20 cellular contexts compared by ENCODE assay signal in the genomic region with DNA sequence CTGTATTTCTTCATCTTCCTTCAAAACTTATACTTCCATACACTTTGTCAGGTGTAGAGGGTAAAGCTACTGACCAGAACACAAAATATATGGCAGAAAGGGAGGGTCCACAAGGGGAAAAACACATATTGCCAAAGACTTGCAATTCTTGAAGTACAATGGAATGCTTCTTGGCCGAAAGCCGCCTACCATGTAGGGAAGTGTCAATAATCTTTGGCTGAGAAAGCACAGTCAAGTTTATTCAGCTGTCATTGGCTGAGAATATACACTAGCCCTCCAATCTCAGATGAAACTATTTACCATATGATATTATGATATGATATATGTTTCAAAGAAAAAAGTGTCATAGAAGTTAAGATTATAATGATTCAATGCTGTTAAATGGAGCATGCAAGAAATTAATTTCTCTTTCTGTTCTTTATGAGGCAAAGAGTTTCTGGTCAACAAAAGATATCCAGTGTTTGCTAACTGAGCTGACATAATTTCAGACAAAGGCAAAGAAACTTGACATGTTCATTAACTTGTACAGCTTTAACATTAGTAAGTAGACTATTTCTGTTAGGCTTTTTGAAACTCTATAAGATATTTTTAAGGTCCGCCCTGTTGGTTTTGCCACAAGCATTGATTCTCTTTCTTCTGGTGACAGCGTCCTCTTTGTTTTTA.
DNase-seq lines count a peak whose midpoint lies in the region; ATAC-seq, FAIRE-seq and TF ChIP-seq lines count a peak whose summit lies in the region.
"Had no signal": no experiment of that assay in that cellular context is flagged by ENCODE, and none has a peak within 500 bp of the region (broad histone marks: within the 10 kb centered on the region; RNA-seq: fewer than 3 reads in every experiment).

No MANE protein-coding gene starts in this region.

- TF ChIP-seq CTCF in mammary epithelial cell (conservative IDR thresholded peaks at IDR 0.05 in 1 of 2, IDR thresholded peaks at IDR 0.05 in 1 of 2; ENCODE audit: extremely low read depth in 1 of 2, insufficient read depth in 1 of 2, low read depth in 1 of 2, low read length in 2 of 2) = no peak
- no peak for TF ChIP-seq CTCF in fibroblast of the aortic adventitia (IDR thresholded peaks at IDR 0.05; ENCODE audit: insufficient read depth, low read length)
- no peak for TF ChIP-seq CTCF in pancreas (IDR thresholded peaks at IDR 0.05)

- ATAC-seq in pancreas (peak; percentile 64 to 88 (median 84)), right cardiac atrium (no peak), left colon (no peak)
- ATAC-seq: GM12878 had no signal

- H3K9ac ChIP-seq in mammary epithelial cell (ENCODE audit: insufficient read depth, low read length) = no peak overlapping the region
- H3K9ac ChIP-seq in mesenchymal stem cell (ENCODE audit: low read length) = no peak overlapping the region

- H3K79me2 ChIP-seq in mammary epithelial cell (ENCODE audit: insufficient read depth, low read length) = no peaks in the 10 kb centered on the region

- no peak overlapping the region for H2BK120ac ChIP-seq in mesenchymal stem cell (ENCODE audit: low read depth, low read length)

- no TSS peak for BruUV-seq in mammary epithelial cell (replicated peaks; lab: Mats Ljungman, UMichigan)

- no peak overlapping the region for H4K91ac ChIP-seq in mesenchymal stem cell (ENCODE audit: low read length)

- no peak overlapping the region for H3K4me3 ChIP-seq in mammary epithelial cell (replicated peaks in 1 of 3; ENCODE audit: insufficient read depth in 1 of 3, low read depth in 2 of 3, low read length in 3 of 3)
- no peak overlapping the region for H3K4me3 ChIP-seq in fibroblast of the aortic adventitia (ENCODE audit: low read depth, low read length)
- no peak overlapping the region for H3K4me3 ChIP-seq in pancreas
- H3K4me3 ChIP-seq in right cardiac atrium (ENCODE audit: low read length) = no peak overlapping the region
- no peak overlapping the region for H3K4me3 ChIP-seq in mesenchymal stem cell (ENCODE audit: insufficient read depth in 1 of 2, low read depth in 1 of 2, low read length in 2 of 2)
- H3K4me3 ChIP-seq: GM12878 had no signal

- H3K36me3 ChIP-seq in mammary epithelial cell (ENCODE audit: insufficient read depth, low read length) = no peaks in the 10 kb centered on the region
- H3K36me3 ChIP-seq in pancreas = no peaks in the 10 kb centered on the region
- H3K36me3 ChIP-seq in mesenchymal stem cell (ENCODE audit: control insufficient read depth in 1 of 2, insufficient read depth in 2 of 2, low read depth in 1 of 2, low read length in 2 of 2) = no peaks in the 10 kb centered on the region

- no peak overlapping the region for H4K8ac ChIP-seq in mesenchymal stem cell (ENCODE audit: low read length)

- no peaks in the 10 kb centered on the region for H3K79me1 ChIP-seq in mesenchymal stem cell (replicated peaks; ENCODE audit: low read length, poor library complexity, severe bottlenecking)

- H3K27me3 ChIP-seq in mammary epithelial cell (ENCODE audit: insufficient read depth, low read length) = no peaks in the 10 kb centered on the region
- H3K27me3 ChIP-seq in pancreas = no peaks in the 10 kb centered on the region
- no peaks in the 10 kb centered on the region for H3K27me3 ChIP-seq in right cardiac atrium (ENCODE audit: control insufficient read depth, insufficient read depth)
- H3K27me3 ChIP-seq in mesenchymal stem cell (ENCODE audit: control insufficient read depth in 1 of 2, insufficient read depth in 1 of 2, low read length in 2 of 2) = no peaks in the 10 kb centered on the region

- DNase-seq in T47D (ENCODE audit: low read depth in 1 of 2, low spot score in 1 of 2) (peak; percentile 60 to 88), mammary epithelial cell (no peak), fibroblast of the aortic adventitia (ENCODE audit: low read depth) (peak; percentile 28), pancreas (peak in 4 of 6 donors; percentile 41 to 72 (median 52)), right cardiac atrium (no peak), superior temporal gyrus (ENCODE audit: extremely low spot score) (no peak), mesenchymal stem cell (no peak), left colon (no peak)
- DNase-seq: Calu3; CD4-positive, alpha-beta T cell; EL; KBM-7; MV-4-11; NCI-H1694 treated with DMSO at 0.1 percent for 48 hours; NCI-H510A; NCI-H774; RPMI8226; SHP77 treated with DMSO at 0.1 percent for 48 hours had no signal

- no peak overlapping the region for H3K4ac ChIP-seq in mesenchymal stem cell (ENCODE audit: low read depth in 1 of 2, low read length in 2 of 2)

- no peak overlapping the region for H2BK12ac ChIP-seq in mesenchymal stem cell (ENCODE audit: low read length in 2 of 2)

- peaks cover 20% of the 10 kb centered on the region for H3K4me1 ChIP-seq in mammary epithelial cell (ENCODE audit: insufficient read depth, low read length)
- peaks cover 28 to 39% (median 33%) of the 10 kb centered on the region in 3 donors for H3K4me1 ChIP-seq in pancreas
- H3K4me1 ChIP-seq in right cardiac atrium (ENCODE audit: control insufficient read depth, insufficient read depth, low read length) = peaks cover 2% of the 10 kb centered on the region
- H3K4me1 ChIP-seq in mesenchymal stem cell (ENCODE audit: control insufficient read depth, insufficient read depth, low read depth, low read length) = peaks cover 2% of the 10 kb centered on the region

- H3K9me3 ChIP-seq in mammary epithelial cell (replicated peaks; ENCODE audit: insufficient read depth, low read length) (no peaks in the 10 kb centered on the region), pancreas (no peaks in the 10 kb centered on the region), right cardiac atrium (ENCODE audit: control insufficient read depth, low read length) (no peaks in the 10 kb centered on the region), mesenchymal stem cell (ENCODE audit: control insufficient read depth, low read length) (no peaks in the 10 kb centered on the region)

- no peak overlapping the region for H3K27ac ChIP-seq in mammary epithelial cell (ENCODE audit: insufficient read depth, low read depth, low read length)
- H3K27ac ChIP-seq in pancreas = peak overlapping the region in 1 of 4 donors; percentile 13
- H3K27ac ChIP-seq in right cardiac atrium (ENCODE audit: low read length) = no peak overlapping the region
- no peak overlapping the region for H3K27ac ChIP-seq in mesenchymal stem cell (ENCODE audit: low read length, poor library complexity, severe bottlenecking)

- FAIRE-seq in pancreas (lab: Jason Lieb, UNC) = no peak
- FAIRE-seq: A204.1, GM12878 had no signal

- no peaks in the 10 kb centered on the region for H4K20me1 ChIP-seq in mammary epithelial cell (ENCODE audit: insufficient read depth, low read length)

- dilution Hi-C loops in mammary epithelial cell (cut with HindIII; ENCODE audit: low sequenced_read_pairs) = loop anchor here (25.0 kb wide), 1 partner anchor 328 kb away; the partner anchor contains the start of gene BCL6

- WGBS in mammary epithelial cell (ENCODE audit: low coverage, missing lambda C conversion rate) = 93% methylated on average over 4 of the region's 4 CpGs
- 22 to 34% methylated on average over 4 of the region's 4 CpGs for WGBS in pancreas, 2 donors
- WGBS in right cardiac atrium = 65% methylated on average over 4 of the region's 4 CpGs
- WGBS in mesenchymal stem cell = 100% methylated on average over 4 of the region's 4 CpGs

- no peak overlapping the region for H3K23ac ChIP-seq in mesenchymal stem cell (ENCODE audit: low read length in 2 of 2)

- no peak overlapping the region for H2BK15ac ChIP-seq in mesenchymal stem cell (ENCODE audit: low read depth, poor library complexity, severe bottlenecking)

- CTCF ChIA-PET in mammary epithelial cell (lab: Charles Lee; ENCODE audit: low non-redundant PET) = no interaction called here

- H2BK5ac ChIP-seq in mesenchymal stem cell (ENCODE audit: low read depth, low read length, poor library complexity, severe bottlenecking) = no peak overlapping the region

- no peak overlapping the region for H3K4me2 ChIP-seq in mammary epithelial cell (ENCODE audit: insufficient read depth, low read depth, low read length)
- no peak overlapping the region for H3K4me2 ChIP-seq in mesenchymal stem cell (ENCODE audit: low read length, poor library complexity, severe bottlenecking)

- no peak overlapping the region for H3K18ac ChIP-seq in mesenchymal stem cell (ENCODE audit: low read depth in 1 of 2, low read length in 2 of 2)

- H2AK5ac ChIP-seq in mesenchymal stem cell (ENCODE audit: low read length, severe bottlenecking) = no peak overlapping the region

- in situ Hi-C loops in T47D (cut with HindIII; ENCODE audit: low pct_unique_long_range_greater_than_20kb, low sequenced_read_pairs) (no loop called here), mammary epithelial cell (cut with MboI; ENCODE audit: low sequenced_read_pairs in 2 of 2) (no loop called here)

- no peak overlapping the region for H3K14ac ChIP-seq in mesenchymal stem cell (ENCODE audit: low read length in 2 of 2)

- intact Hi-C loops in mammary epithelial cell (cut with micrococcal nuclease) (loop anchor here (10.0 kb wide), 1 partner anchor 320 kb away; the partner anchor contains the start of gene BCL6), pancreas (cut with DNase I) (no loop called here), right cardiac atrium (cut with DNase I) (no loop called here), left colon (cut with DNase I, micrococcal nuclease) (no loop called here)

- H2AFZ ChIP-seq in mammary epithelial cell (ENCODE audit: low read depth, low read length) (no peak overlapping the region), mesenchymal stem cell (ENCODE audit: low read depth, low read length) (no peak overlapping the region)

Comparison
In these comparisons a context has a peak if more than half of its experiments do, and no peak if none do; other contexts are left out.
1. DNase-seq: peak in T47D (2 of 2), fibroblast of the aortic adventitia (single experiment) and pancreas (4 of 6); none in mammary epithelial cell (single experiment), right cardiac atrium (0 of 3), superior temporal gyrus (single experiment), mesenchymal stem cell (single experiment) and left colon (0 of 2).
2. ATAC-seq: peak in pancreas (4 of 4); none in right cardiac atrium (0 of 2) and left colon (single experiment).